1 cellular context compared by ENCODE assay signal in the genomic region with DNA sequence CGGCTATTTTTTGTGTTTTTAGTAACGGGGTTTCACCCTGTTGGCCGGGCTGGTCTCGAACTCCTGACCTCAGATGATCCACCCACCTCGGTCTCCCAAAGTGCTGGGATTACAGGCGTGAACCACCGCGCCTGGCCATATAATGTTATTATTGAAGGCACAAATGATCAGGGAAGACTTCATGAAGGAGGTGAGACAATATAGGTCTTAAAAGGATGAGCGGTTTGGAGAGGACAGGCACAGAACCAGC.
A peak's percentile ranks its signal among the peaks of the same experiment; 100 is the strongest.
TF ChIP-seq lines count a peak whose summit lies in the region.

No MANE protein-coding gene starts in this region.

TF ChIP-seq in HEK293, 187 proteins besides CTCF, POLR2A, EP300 and RAD21 (continued from another document):
- TF ChIP-seq ZNF785 (tag by site-specific recombination; IDR thresholded peaks at IDR 0.05) (0 out of 2 replicates have a peak, but pooled peaks have one; percentile 33), ZNF629 (tag by site-specific recombination; IDR thresholded peaks at IDR 0.05) (peak; percentile 37; the same call in 1 of the 2 replicates), SP7 (tag by site-specific recombination; IDR thresholded peaks at IDR 0.05) (peak; percentile 38; the same call in 1 of the 2 replicates), ZSCAN23 (tag by site-specific recombination; IDR thresholded peaks at IDR 0.05) (peak; percentile 65; the same call in 1 of the 2 replicates), ZNF121 (tag by site-specific recombination; IDR thresholded peaks at IDR 0.05) (0 out of 2 replicates have a peak, but pooled peaks have one; percentile 3), EGR2 (tag by site-specific recombination; IDR thresholded peaks at IDR 0.05; ENCODE audit: low read depth) (peak; percentile 34; the same call in 1 of the 2 replicates), ZXDB (tag by site-specific recombination; IDR thresholded peaks at IDR 0.05) (peak; percentile 35), PRDM10 (tag by site-specific recombination; IDR thresholded peaks at IDR 0.05) (0 out of 2 replicates have a peak, but pooled peaks have one; percentile 19)
- TF ChIP-seq, protein P1, sequence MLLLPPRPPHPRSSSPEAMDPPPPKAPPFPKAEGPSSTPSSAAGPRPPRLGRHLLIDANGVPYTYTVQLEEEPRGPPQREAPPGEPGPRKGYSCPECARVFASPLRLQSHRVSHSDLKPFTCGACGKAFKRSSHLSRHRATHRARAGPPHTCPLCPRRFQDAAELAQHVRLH (tag by site-specific recombination; IDR thresholded peaks at IDR 0.05) = peak; percentile 82
